ENCODE assay signal across 23 cellular contexts in the genomic region with DNA sequence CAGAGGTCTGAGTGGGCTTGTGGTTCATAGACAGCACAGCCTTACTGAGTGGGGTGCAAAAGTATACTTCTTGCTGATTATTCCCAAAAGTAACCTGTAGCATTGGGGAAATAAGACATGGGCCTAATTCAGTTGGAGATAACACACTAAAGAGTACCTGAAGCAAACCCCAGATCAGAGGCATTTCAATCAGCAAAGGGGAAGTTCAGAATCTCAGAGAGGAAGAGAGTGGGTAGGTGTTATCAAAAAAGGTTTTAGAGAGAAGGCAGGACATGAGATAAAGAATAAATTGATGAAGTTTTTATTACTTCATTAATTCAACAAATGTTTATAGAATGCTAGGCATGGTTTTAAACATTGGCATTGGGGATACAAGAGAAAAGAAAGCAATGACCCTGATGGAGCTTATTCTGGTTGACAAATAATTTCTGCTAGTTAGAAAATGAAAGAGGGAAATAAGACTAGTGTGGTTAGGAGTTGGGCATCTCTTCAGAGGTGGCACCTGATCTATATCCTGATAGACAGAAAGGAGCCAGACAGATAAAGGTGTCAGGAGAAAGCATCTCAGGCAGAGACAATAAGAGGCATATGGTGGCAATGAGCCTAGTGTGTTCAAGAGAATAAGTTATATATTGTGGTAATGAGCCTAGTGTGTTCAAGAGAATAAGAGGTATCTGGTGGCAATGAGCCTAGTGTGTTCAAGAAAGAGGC.
DNase-seq lines count a peak whose midpoint lies in the region; ATAC-seq and TF ChIP-seq lines count a peak whose summit lies in the region.
"Had no signal": no experiment of that assay in that cellular context is flagged by ENCODE, and none has a peak within 500 bp of the region (broad histone marks: within the 10 kb centered on the region; RNA-seq: fewer than 3 reads in every experiment).

No MANE protein-coding gene starts in this region.

- no peaks in the 10 kb centered on the region for H3K9me3 Mint-ChIP-seq in naive B cell
- H3K9me3 Mint-ChIP-seq in GM23338, result no peaks in the 10 kb centered on the region
- H3K9me3 Mint-ChIP-seq: H9 had no signal

- H3K9me2 ChIP-seq in GM23338 (ENCODE audit: insufficient read depth), result peaks cover 14% of the 10 kb centered on the region; the same call in 1 of the 2 replicates

- H3K4me3 ChIP-seq in OCI-LY3 (ENCODE audit: low read length) (peak overlapping the region; percentile 2; the same call in 1 of the 2 replicates), GM23338 (no peak overlapping the region)
- H3K4me3 ChIP-seq: BLaER1, K562, Peyer's patch had no signal

- H4K20me1 ChIP-seq in OCI-LY3 (ENCODE audit: insufficient read depth, low read length) (no peaks in the 10 kb centered on the region), GM23338 (replicated peaks; ENCODE audit: insufficient read depth) (no peaks in the 10 kb centered on the region)
- H4K20me1 ChIP-seq: BLaER1 had no signal

- H3K4me3 Mint-ChIP-seq in naive B cell, result peak overlapping the region in 7 of 8 donors; percentile 1 to 59 (median 27)
- H3K4me3 Mint-ChIP-seq in GM23338, result no peak overlapping the region
- H3K4me3 Mint-ChIP-seq: CD4-positive, alpha-beta T cell; H9; HFFc6 had no signal

- peak; percentile 44 for DNase-seq in naive B cell
- DNase-seq in NCI-H446 (lab: John Stamatoyannopoulos, UW), result no peak
- no peak for DNase-seq in D341Med (ENCODE audit: low spot score)
- no peak for DNase-seq in effector CD8-positive, alpha-beta T cell (lab: John Stamatoyannopoulos, UW)
- DNase-seq in GM23338 (ENCODE audit: low spot score), result no peak
- DNase-seq: CD4-positive, alpha-beta T cell; COR-L47; DMS153; H9; HFFc6; MM.1S; NCI-H1092; NCI-H1436 treated with DMSO at 0.1 percent for 48 hours; NCI-H1930; NCI-H2227 treated with DMSO at 0.1 percent for 48 hours; NCI-H510A treated with DMSO at 0.1 percent for 48 hours; NCI-H748 treated with DMSO at 0.1 percent for 48 hours; Peyer's patch had no signal

- no peaks in the 10 kb centered on the region for H3K79me2 ChIP-seq in OCI-LY3 (ENCODE audit: low read length)
- H3K79me2 ChIP-seq in GM23338 (replicated peaks; ENCODE audit: insufficient read depth), result no peaks in the 10 kb centered on the region

- H3K27ac Mint-ChIP-seq in naive B cell (peak overlapping the region; percentile 36 to 88 (median 80)), GM23338 (no peak overlapping the region)
- H3K27ac Mint-ChIP-seq: CD4-positive, alpha-beta T cell; H9; HFFc6 had no signal

- no peaks in the 10 kb centered on the region for H3K36me3 ChIP-seq in OCI-LY3 (replicated peaks; ENCODE audit: low read depth, low read length)
- H3K36me3 ChIP-seq in GM23338 (ENCODE audit: insufficient read depth), result no peaks in the 10 kb centered on the region
- H3K36me3 ChIP-seq: BLaER1, Peyer's patch had no signal

- H3K9me3 ChIP-seq in OCI-LY3 (ENCODE audit: insufficient read depth, low read length), result no peaks in the 10 kb centered on the region
- H3K9me3 ChIP-seq: BLaER1, Peyer's patch had no signal

- H3K4me1 ChIP-seq in OCI-LY3 (ENCODE audit: low read length) (peaks cover 32% of the 10 kb centered on the region), GM23338 (ENCODE audit: insufficient read depth) (no peaks in the 10 kb centered on the region)
- H3K4me1 ChIP-seq: BLaER1, Peyer's patch had no signal

- no peak for TF ChIP-seq CTCF in OCI-LY3 (IDR thresholded peaks at IDR 0.05; ENCODE audit: low read depth, low read length)
- TF ChIP-seq CTCF in GM23338 (conservative IDR thresholded peaks at IDR 0.05; ENCODE audit: low read depth in 2 of 2), result no peak

- H2AFZ ChIP-seq in OCI-LY3 (ENCODE audit: low read depth, low read length) (no peak overlapping the region), GM23338 (no peak overlapping the region)

- no peaks in the 10 kb centered on the region for H3K36me3 Mint-ChIP-seq in naive B cell
- H3K36me3 Mint-ChIP-seq in GM23338 (ENCODE audit: low read depth), result no peaks in the 10 kb centered on the region

- H3K4me2 ChIP-seq in OCI-LY3 (ENCODE audit: low read length), result peak overlapping the region; percentile 49
- H3K4me2 ChIP-seq in GM23338, result no peak overlapping the region
- H3K4me2 ChIP-seq: BLaER1 had no signal

- no peaks in the 10 kb centered on the region for H3K27me3 ChIP-seq in OCI-LY3 (ENCODE audit: low read depth, low read length)
- no peaks in the 10 kb centered on the region for H3K27me3 ChIP-seq in GM23338 (ENCODE audit: insufficient read depth)
- H3K27me3 ChIP-seq: BLaER1, Peyer's patch had no signal

- H3K27ac ChIP-seq in OCI-LY3 (ENCODE audit: low read length) (peak overlapping the region; percentile 77), GM23338 (ENCODE audit: low read depth) (no peak overlapping the region)
- H3K27ac ChIP-seq: BLaER1 had no signal

- peak overlapping the region; percentile 10; the same call in 1 of the 2 replicates for H3K9ac ChIP-seq in OCI-LY3 (ENCODE audit: low read length)
- H3K9ac ChIP-seq: BLaER1 had no signal

- H3F3A ChIP-seq in GM23338 (replicated peaks; ENCODE audit: low read depth), result no peaks in the 10 kb centered on the region

- H3K4me1 Mint-ChIP-seq in naive B cell (peaks cover 27 to 33% (median 30%) of the 10 kb centered on the region in 3 donors), GM23338 (0 out of 3 replicates have a peak, but pooled peaks cover 2% of the 10 kb centered on the region)

- H3K27me3 Mint-ChIP-seq in naive B cell, result no peaks in the 10 kb centered on the region
- H3K27me3 Mint-ChIP-seq in GM23338 (ENCODE audit: insufficient read depth, low read depth, poor library complexity), result peaks cover 4% of the 10 kb centered on the region
- H3K27me3 Mint-ChIP-seq: CD4-positive, alpha-beta T cell had no signal

- ATAC-seq in GM19351 (IDR thresholded peaks at IDR 0.05; ENCODE audit: unreplicated experiment) (peak; percentile 60), naive B cell (ENCODE audit: low read depth in 2 of 2) (peak; percentile 87 to 88), GM23338 (no peak)
- ATAC-seq: K562, SK-N-SH treated with all-trans-retinoic acid at 6 μM for 48 hours had no signal

TF ChIP-seq in GM23338, 12 proteins besides CTCF, POLR2A, EP300 and RAD21 (continues in another document):
- TF ChIP-seq, protein P1, sequence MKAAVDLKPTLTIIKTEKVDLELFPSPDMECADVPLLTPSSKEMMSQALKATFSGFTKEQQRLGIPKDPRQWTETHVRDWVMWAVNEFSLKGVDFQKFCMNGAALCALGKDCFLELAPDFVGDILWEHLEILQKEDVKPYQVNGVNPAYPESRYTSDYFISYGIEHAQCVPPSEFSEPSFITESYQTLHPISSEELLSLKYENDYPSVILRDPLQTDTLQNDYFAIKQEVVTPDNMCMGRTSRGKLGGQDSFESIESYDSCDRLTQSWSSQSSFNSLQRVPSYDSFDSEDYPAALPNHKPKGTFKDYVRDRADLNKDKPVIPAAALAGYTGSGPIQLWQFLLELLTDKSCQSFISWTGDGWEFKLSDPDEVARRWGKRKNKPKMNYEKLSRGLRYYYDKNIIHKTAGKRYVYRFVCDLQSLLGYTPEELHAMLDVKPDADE (IDR thresholded peaks at IDR 0.05), result no peak
- TF ChIP-seq EZH2 (IDR thresholded peaks at IDR 0.05; ENCODE audit: low read depth, unreplicated experiment) (no peak), EZH2phosphoT487 (IDR thresholded peaks at IDR 0.05; ENCODE audit: unreplicated experiment) (no peak), POLR2AphosphoS5 (IDR thresholded peaks at IDR 0.05; ENCODE audit: low read depth) (no peak), ZNF114 (CRISPR knock-in tag; IDR thresholded peaks at IDR 0.05) (no peak), CREB1 (CRISPR knock-in tag; IDR thresholded peaks at IDR 0.05; ENCODE audit: low read depth) (no peak), ZNF331 (CRISPR knock-in tag; IDR thresholded peaks at IDR 0.05; ENCODE audit: low read depth) (no peak), JUNB (IDR thresholded peaks at IDR 0.05; ENCODE audit: unreplicated experiment) (no peak)
- TF ChIP-seq, protein P2, sequence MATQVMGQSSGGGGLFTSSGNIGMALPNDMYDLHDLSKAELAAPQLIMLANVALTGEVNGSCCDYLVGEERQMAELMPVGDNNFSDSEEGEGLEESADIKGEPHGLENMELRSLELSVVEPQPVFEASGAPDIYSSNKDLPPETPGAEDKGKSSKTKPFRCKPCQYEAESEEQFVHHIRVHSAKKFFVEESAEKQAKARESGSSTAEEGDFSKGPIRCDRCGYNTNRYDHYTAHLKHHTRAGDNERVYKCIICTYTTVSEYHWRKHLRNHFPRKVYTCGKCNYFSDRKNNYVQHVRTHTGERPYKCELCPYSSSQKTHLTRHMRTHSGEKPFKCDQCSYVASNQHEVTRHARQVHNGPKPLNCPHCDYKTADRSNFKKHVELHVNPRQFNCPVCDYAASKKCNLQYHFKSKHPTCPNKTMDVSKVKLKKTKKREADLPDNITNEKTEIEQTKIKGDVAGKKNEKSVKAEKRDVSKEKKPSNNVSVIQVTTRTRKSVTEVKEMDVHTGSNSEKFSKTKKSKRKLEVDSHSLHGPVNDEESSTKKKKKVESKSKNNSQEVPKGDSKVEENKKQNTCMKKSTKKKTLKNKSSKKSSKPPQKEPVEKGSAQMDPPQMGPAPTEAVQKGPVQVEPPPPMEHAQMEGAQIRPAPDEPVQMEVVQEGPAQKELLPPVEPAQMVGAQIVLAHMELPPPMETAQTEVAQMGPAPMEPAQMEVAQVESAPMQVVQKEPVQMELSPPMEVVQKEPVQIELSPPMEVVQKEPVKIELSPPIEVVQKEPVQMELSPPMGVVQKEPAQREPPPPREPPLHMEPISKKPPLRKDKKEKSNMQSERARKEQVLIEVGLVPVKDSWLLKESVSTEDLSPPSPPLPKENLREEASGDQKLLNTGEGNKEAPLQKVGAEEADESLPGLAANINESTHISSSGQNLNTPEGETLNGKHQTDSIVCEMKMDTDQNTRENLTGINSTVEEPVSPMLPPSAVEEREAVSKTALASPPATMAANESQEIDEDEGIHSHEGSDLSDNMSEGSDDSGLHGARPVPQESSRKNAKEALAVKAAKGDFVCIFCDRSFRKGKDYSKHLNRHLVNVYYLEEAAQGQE (IDR thresholded peaks at IDR 0.05; ENCODE audit: unreplicated experiment), result no peak
